1 cellular context compared by ENCODE assay signal in the genomic region with DNA sequence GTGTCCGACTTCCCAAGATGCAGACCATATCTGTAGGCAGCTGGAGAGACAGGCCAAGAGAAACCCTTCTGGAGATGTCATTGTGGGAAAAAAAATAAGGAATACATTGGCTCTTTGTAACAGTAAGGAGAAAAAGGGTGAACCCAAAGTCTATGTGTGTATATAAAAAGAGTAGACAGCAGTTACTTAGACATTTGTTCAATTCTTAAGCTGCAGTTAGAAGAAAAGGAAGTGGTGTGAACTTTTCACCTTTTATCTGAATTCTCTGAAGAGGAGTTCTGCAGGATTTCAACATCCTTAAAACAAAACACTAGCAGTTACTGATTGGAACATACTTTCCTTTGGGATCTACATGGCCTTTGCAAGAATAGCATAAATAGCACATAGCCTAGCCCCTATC.
TF ChIP-seq lines count a peak whose summit lies in the region.

No MANE protein-coding gene starts in this region.

TF ChIP-seq in K562, 482 proteins besides CTCF, POLR2A, EP300 and RAD21 (continued from another document and continues in another):
- no peak for TF ChIP-seq ZNF609 (CRISPR knock-in tag; IDR thresholded peaks at IDR 0.05; ENCODE audit: borderline replicate concordance)
- peak; percentile 74 for TF ChIP-seq ARID1B (IDR thresholded peaks at IDR 0.05)
- no peak for TF ChIP-seq L3MBTL2 (IDR thresholded peaks at IDR 0.05)
- TF ChIP-seq SP1 (CRISPR knock-in tag; IDR thresholded peaks at IDR 0.05): no peak
- TF ChIP-seq CEBPB (tag; IDR thresholded peaks at IDR 0.05): peak; percentile 92
- peak in 1 of 2 experiments; percentile 76; a peak in 2 of 4 replicates for TF ChIP-seq TBL1XR1 (IDR thresholded peaks at IDR 0.05; ENCODE audit: low read length in 2 of 2)
- TF ChIP-seq SMAD4 (CRISPR knock-in tag; conservative IDR thresholded peaks at IDR 0.05): peak; percentile 46; the same call in 1 of the 2 replicates
- TF ChIP-seq CTBP1 (IDR thresholded peaks at IDR 0.05; ENCODE audit: borderline replicate concordance): peak; percentile 51; the same call in 1 of the 2 replicates
- TF ChIP-seq ARID3A (IDR thresholded peaks at IDR 0.05; ENCODE audit: borderline replicate concordance, low read depth, low read length): no peak
- peak; percentile 70; the same call in 1 of the 2 replicates for TF ChIP-seq SMARCE1 (IDR thresholded peaks at IDR 0.05)
- no peak for TF ChIP-seq STAT6 (CRISPR knock-in tag; IDR thresholded peaks at IDR 0.05)
- peak; percentile 38; the same call in 1 of the 2 replicates for TF ChIP-seq ZNF395 (CRISPR knock-in tag; IDR thresholded peaks at IDR 0.05)
- 0 out of 2 replicates have a peak, but pooled peaks have one; percentile 13 for TF ChIP-seq ZNF175 (CRISPR knock-in tag; IDR thresholded peaks at IDR 0.05; ENCODE audit: low read depth)
- TF ChIP-seq HDGF (IDR thresholded peaks at IDR 0.05): no peak
- no peak for TF ChIP-seq NCOA2 (IDR thresholded peaks at IDR 0.05; ENCODE audit: partially characterized antibody in 2 of 2)
- TF ChIP-seq BACH1 (tag; IDR thresholded peaks at IDR 0.05): peak; percentile 30; the same call in 1 of the 2 replicates
- no peak for TF ChIP-seq KAT7 (CRISPR knock-in tag; IDR thresholded peaks at IDR 0.05; ENCODE audit: borderline replicate concordance)
- TF ChIP-seq CBFA2T3 (IDR thresholded peaks at IDR 0.05): peak; percentile 58; the same call in 1 of the 2 replicates
- TF ChIP-seq SAP30 (IDR thresholded peaks at IDR 0.05; ENCODE audit: borderline replicate concordance, insufficient read depth, low read depth, low read length, poor library complexity, severe bottlenecking): no peak
- TF ChIP-seq ZNF124 (CRISPR knock-in tag; IDR thresholded peaks at IDR 0.05): no peak
- TF ChIP-seq ELK3 (CRISPR knock-in tag; IDR thresholded peaks at IDR 0.05): no peak
- TF ChIP-seq ZNF224 (CRISPR knock-in tag; IDR thresholded peaks at IDR 0.05): no peak
- TF ChIP-seq SOX6 (IDR thresholded peaks at IDR 0.05): peak; percentile 72
- TF ChIP-seq HDAC1 (IDR thresholded peaks at IDR 0.05): peak in 1 of 2 experiments; percentile 56; a peak in 2 of 4 replicates
- no peak for TF ChIP-seq ZBTB34 (CRISPR knock-in tag; IDR thresholded peaks at IDR 0.05)
- no peak for TF ChIP-seq TBP (optimal IDR thresholded peaks at IDR 0.05; ENCODE audit: low read depth, low read length)
- no peak for TF ChIP-seq ZNF764 (CRISPR knock-in tag; IDR thresholded peaks at IDR 0.05; ENCODE audit: low read depth)
- TF ChIP-seq HNRNPL (IDR thresholded peaks at IDR 0.05; ENCODE audit: low read depth, low read length): no peak
- no peak for TF ChIP-seq E2F1 (CRISPR knock-in tag; IDR thresholded peaks at IDR 0.05)
- 0 out of 2 replicates have a peak, but pooled peaks have one; percentile 25 for TF ChIP-seq GTF2E2 (tag; IDR thresholded peaks at IDR 0.05)
- no peak for TF ChIP-seq STAT5B (CRISPR knock-in tag; IDR thresholded peaks at IDR 0.05)
- TF ChIP-seq GMEB1 (CRISPR knock-in tag; IDR thresholded peaks at IDR 0.05): no peak
- TF ChIP-seq MLLT1 (IDR thresholded peaks at IDR 0.05): no peak
- TF ChIP-seq EGR1 (conservative IDR thresholded peaks at IDR 0.05): no peak
- no peak for TF ChIP-seq ZNF146 (CRISPR knock-in tag; IDR thresholded peaks at IDR 0.05; ENCODE audit: unreplicated experiment)
- 0 out of 2 replicates have a peak, but pooled peaks have one; percentile 10 for TF ChIP-seq CBFA2T2 (conservative IDR thresholded peaks at IDR 0.05)
- TF ChIP-seq LEF1 (IDR thresholded peaks at IDR 0.05): peak; percentile 65
- TF ChIP-seq, protein P1, sequence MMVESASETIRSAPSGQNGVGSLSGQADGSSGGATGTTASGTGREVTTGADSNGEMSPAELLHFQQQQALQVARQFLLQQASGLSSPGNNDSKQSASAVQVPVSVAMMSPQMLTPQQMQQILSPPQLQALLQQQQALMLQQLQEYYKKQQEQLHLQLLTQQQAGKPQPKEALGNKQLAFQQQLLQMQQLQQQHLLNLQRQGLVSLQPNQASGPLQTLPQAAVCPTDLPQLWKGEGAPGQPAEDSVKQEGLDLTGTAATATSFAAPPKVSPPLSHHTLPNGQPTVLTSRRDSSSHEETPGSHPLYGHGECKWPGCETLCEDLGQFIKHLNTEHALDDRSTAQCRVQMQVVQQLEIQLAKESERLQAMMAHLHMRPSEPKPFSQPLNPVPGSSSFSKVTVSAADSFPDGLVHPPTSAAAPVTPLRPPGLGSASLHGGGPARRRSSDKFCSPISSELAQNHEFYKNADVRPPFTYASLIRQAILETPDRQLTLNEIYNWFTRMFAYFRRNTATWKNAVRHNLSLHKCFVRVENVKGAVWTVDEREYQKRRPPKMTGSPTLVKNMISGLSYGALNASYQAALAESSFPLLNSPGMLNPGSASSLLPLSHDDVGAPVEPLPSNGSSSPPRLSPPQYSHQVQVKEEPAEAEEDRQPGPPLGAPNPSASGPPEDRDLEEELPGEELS (CRISPR knock-in tag; IDR thresholded peaks at IDR 0.05; ENCODE audit: borderline replicate concordance): no peak
